Comparison of ENCODE assay signal across 8 cellular contexts in genomic region chr5:125410501-125411162, GRCh38.
DNase-seq lines count a peak whose midpoint lies in the region; ATAC-seq and TF ChIP-seq lines count a peak whose summit lies in the region.

No MANE protein-coding gene starts in this region.

- no peak for ATAC-seq in esophagus mucosa

- no peak for TF ChIP-seq CTCF in AG09319 (IDR thresholded peaks at IDR 0.05; ENCODE audit: low read depth, low read length)

- peak; percentile 51 for DNase-seq in AG09319 (ENCODE audit: extremely low read depth, low read depth)
- peak; percentile 74 for DNase-seq in NCI-H1436 (lab: John Stamatoyannopoulos, UW)
- peak in 1 of 61 donors; percentile 5 for DNase-seq in caudate nucleus (lab: John Stamatoyannopoulos, UW)
- peak; percentile 71 for DNase-seq in midbrain (lab: John Stamatoyannopoulos, UW)
- no peak for DNase-seq in SKM-1 treated with dmso at 0.1 percent for 144 hours (lab: John Stamatoyannopoulos, UW; ENCODE audit: unreplicated experiment)
- no peak for DNase-seq in COR-L47 (lab: John Stamatoyannopoulos, UW)
- no peak for DNase-seq in OCI-M2 (lab: John Stamatoyannopoulos, UW; ENCODE audit: unreplicated experiment)

- peak overlapping the region; percentile 86 for H3K27ac ChIP-seq in caudate nucleus (ENCODE audit: low read depth, low read length)

Comparison
In these comparisons a context has a peak if more than half of its experiments do, and no peak if none do; other contexts are left out.
1. DNase-seq: peak in AG09319 (single experiment), NCI-H1436 (single experiment) and midbrain (single experiment); none in SKM-1 treated with dmso at 0.1 percent for 144 hours (single experiment), COR-L47 (single experiment) and OCI-M2 (single experiment).